8 cellular contexts compared by ENCODE assay signal in genomic region chr3:124812291-124813265, GRCh38.
DNase-seq lines count a peak whose midpoint lies in the region; ATAC-seq and TF ChIP-seq lines count a peak whose summit lies in the region.

No MANE protein-coding gene starts in this region.

- POLR2A ChIA-PET in T-cell (lab: Charles Lee) = no interaction called here

- H3K9me3 Mint-ChIP-seq in T-cell = no peaks in the 10 kb centered on the region
- no peaks in the 10 kb centered on the region for H3K9me3 Mint-ChIP-seq in activated naive CD8-positive, alpha-beta T cell treated with anti-CD3 and anti-CD28 coated beads, Interleukin-2, amount 50 U/mL, for 24 hours

- H3K4me3 ChIP-seq in heart right ventricle (peak overlapping the region in 2 of 10 donors; percentile 2 to 21), skeletal muscle satellite cell (ENCODE audit: low read length) (peak overlapping the region; percentile 18), prostate gland (no peak overlapping the region)

- peaks cover 0 to 46% (median 14%) of the 10 kb centered on the region in 9 donors for H3K36me3 ChIP-seq in heart right ventricle
- peaks cover 49% of the 10 kb centered on the region for H3K36me3 ChIP-seq in skeletal muscle satellite cell (ENCODE audit: insufficient read depth, low read length)
- no peaks in the 10 kb centered on the region for H3K36me3 ChIP-seq in prostate gland

- H3K4me2 ChIP-seq in skeletal muscle satellite cell (ENCODE audit: low read length) = peak overlapping the region; percentile 61

- DNase-seq in T1000 (lab: John Stamatoyannopoulos, UW) (peak; percentile 35), heart right ventricle (peak; percentile 53 to 71), T-cell (no peak), prostate gland (ENCODE audit: low spot score) (no peak)
- DNase-seq in stimulated activated CD4-positive, alpha-beta T cell treated with anti-CD3 and anti-CD28 coated beads, Interleukin-4, amount 100 ng/mL, for 1 hour = no peak
- DNase-seq in activated naive CD8-positive, alpha-beta T cell treated with anti-CD3 and anti-CD28 coated beads, Interleukin-2, amount 50 U/mL, for 24 hours = no peak

- TF ChIP-seq POLR2A in prostate gland (IDR thresholded peaks at IDR 0.05) = no peak

- peak overlapping the region; percentile 36 to 86 (median 78) for H3K27ac ChIP-seq in heart right ventricle
- H3K27ac ChIP-seq in prostate gland = no peak overlapping the region

- 41 to 48% methylated on average over 15 of the region's 15 CpGs for WGBS in heart right ventricle, 2 donors
- 57% methylated on average over 15 of the region's 15 CpGs for WGBS in prostate gland

- no peaks in the 10 kb centered on the region for H3K9me3 ChIP-seq in heart right ventricle
- no peaks in the 10 kb centered on the region for H3K9me3 ChIP-seq in skeletal muscle satellite cell (replicated peaks; ENCODE audit: low read length)
- H3K9me3 ChIP-seq in prostate gland = no peaks in the 10 kb centered on the region

- H3K27me3 ChIP-seq in heart right ventricle (no peaks in the 10 kb centered on the region), skeletal muscle satellite cell (ENCODE audit: control insufficient read depth, insufficient read depth, low read length) (no peaks in the 10 kb centered on the region), prostate gland (replicated peaks; ENCODE audit: insufficient read depth) (no peaks in the 10 kb centered on the region)

- ATAC-seq in GM18867 (IDR thresholded peaks at IDR 0.05; ENCODE audit: unreplicated experiment) = peak; percentile 82
- ATAC-seq in heart right ventricle = peak; percentile 72 to 93 (median 88)
- ATAC-seq in T-cell (replicated peaks in 1 of 4) = no peak
- ATAC-seq in activated naive CD8-positive, alpha-beta T cell treated with anti-CD3 and anti-CD28 coated beads, Interleukin-2, amount 50 U/mL, for 24 hours = no peak

- no peak for TF ChIP-seq CTCF in heart right ventricle (IDR thresholded peaks at IDR 0.05)
- no peak for TF ChIP-seq CTCF in prostate gland (IDR thresholded peaks at IDR 0.05)

- no peak overlapping the region for H3K4me3 Mint-ChIP-seq in T-cell
- H3K4me3 Mint-ChIP-seq in activated naive CD8-positive, alpha-beta T cell treated with anti-CD3 and anti-CD28 coated beads, Interleukin-2, amount 50 U/mL, for 24 hours = no peak overlapping the region

- H3K4me1 ChIP-seq in heart right ventricle (peaks cover 17 to 66% (median 47%) of the 10 kb centered on the region in 9 donors), skeletal muscle satellite cell (ENCODE audit: control insufficient read depth, insufficient read depth, low read length) (peaks cover 46% of the 10 kb centered on the region), prostate gland (replicated peaks) (peaks cover 5% of the 10 kb centered on the region)

- no peak overlapping the region for H3K27ac Mint-ChIP-seq in T-cell
- H3K27ac Mint-ChIP-seq in activated naive CD8-positive, alpha-beta T cell treated with anti-CD3 and anti-CD28 coated beads, Interleukin-2, amount 50 U/mL, for 24 hours = no peak overlapping the region

- peaks cover 4 to 5% of the 10 kb centered on the region in 2 donors for H3K27me3 Mint-ChIP-seq in T-cell
- peaks cover 4% of the 10 kb centered on the region for H3K27me3 Mint-ChIP-seq in activated naive CD8-positive, alpha-beta T cell treated with anti-CD3 and anti-CD28 coated beads, Interleukin-2, amount 50 U/mL, for 24 hours

- CTCF ChIA-PET in T-cell (lab: Charles Lee) = no interaction called here

- H3K4me1 Mint-ChIP-seq in T-cell = no peaks in the 10 kb centered on the region
- peaks cover 2% of the 10 kb centered on the region for H3K4me1 Mint-ChIP-seq in activated naive CD8-positive, alpha-beta T cell treated with anti-CD3 and anti-CD28 coated beads, Interleukin-2, amount 50 U/mL, for 24 hours

- H3K36me3 Mint-ChIP-seq in T-cell = no peaks in the 10 kb centered on the region
- H3K36me3 Mint-ChIP-seq in activated naive CD8-positive, alpha-beta T cell treated with anti-CD3 and anti-CD28 coated beads, Interleukin-2, amount 50 U/mL, for 24 hours (ENCODE audit: low read depth) = no peaks in the 10 kb centered on the region

- intact Hi-C loops in heart right ventricle (cut with DNase I) (loop anchor here in 2 of 10 donors (5.0 kb wide), 2 partner anchors 35 to 40 kb away; no protein-coding TSS in a partner anchor), prostate gland (cut with DNase I) (no loop called here)

- peak overlapping the region; percentile 45 for H3K9ac ChIP-seq in skeletal muscle satellite cell (ENCODE audit: low read depth, low read length)

Comparison
In these comparisons a context has a peak if more than half of its experiments do, and no peak if none do; other contexts are left out.
1. ATAC-seq: peak in GM18867 (single experiment) and heart right ventricle (8 of 8); none in T-cell (0 of 4) and activated naive CD8-positive, alpha-beta T cell treated with anti-CD3 and anti-CD28 coated beads, Interleukin-2, amount 50 U/mL, for 24 hours (single experiment).
2. DNase-seq: peak in T1000 (single experiment) and heart right ventricle (2 of 2); none in T-cell (0 of 34), stimulated activated CD4-positive, alpha-beta T cell treated with anti-CD3 and anti-CD28 coated beads, Interleukin-4, amount 100 ng/mL, for 1 hour (single experiment), prostate gland (single experiment) and activated naive CD8-positive, alpha-beta T cell treated with anti-CD3 and anti-CD28 coated beads, Interleukin-2, amount 50 U/mL, for 24 hours (single experiment).
3. H3K27ac ChIP-seq: peak in heart right ventricle (10 of 10); none in prostate gland (0 of 2).